Comparison of ENCODE assay signal across 1 cellular context in genomic region chr19:20999731-21000352, GRCh38.
TF ChIP-seq lines count a peak whose summit lies in the region.

No MANE protein-coding gene starts in this region.

TF ChIP-seq in HEK293, 187 proteins besides CTCF, POLR2A, EP300 and RAD21 (continued from another document):
- TF ChIP-seq IKZF3 (tag by site-specific recombination; IDR thresholded peaks at IDR 0.05) (no peak), ZNF148 (tag by site-specific recombination; IDR thresholded peaks at IDR 0.05; ENCODE audit: borderline replicate concordance) (no peak), ZNF776 (tag by site-specific recombination; IDR thresholded peaks at IDR 0.05; ENCODE audit: borderline replicate concordance) (no peak), ZNF184 (tag by site-specific recombination; IDR thresholded peaks at IDR 0.05) (no peak), ZNF248 (tag by site-specific recombination; IDR thresholded peaks at IDR 0.05) (no peak), ZNF747 (tag by site-specific recombination; IDR thresholded peaks at IDR 0.05) (no peak), ZIC2 (tag by site-specific recombination; IDR thresholded peaks at IDR 0.05) (peak; percentile 23; the same call in 1 of the 2 replicates), ZNF830 (tag by site-specific recombination; IDR thresholded peaks at IDR 0.05; ENCODE audit: low read depth) (no peak), ZNF521 (tag by site-specific recombination; IDR thresholded peaks at IDR 0.05) (no peak), ZNF335 (tag by site-specific recombination; conservative IDR thresholded peaks at IDR 0.05) (peak; percentile 75), ZNF571 (tag by site-specific recombination; IDR thresholded peaks at IDR 0.05) (no peak)
- TF ChIP-seq, protein P1, sequence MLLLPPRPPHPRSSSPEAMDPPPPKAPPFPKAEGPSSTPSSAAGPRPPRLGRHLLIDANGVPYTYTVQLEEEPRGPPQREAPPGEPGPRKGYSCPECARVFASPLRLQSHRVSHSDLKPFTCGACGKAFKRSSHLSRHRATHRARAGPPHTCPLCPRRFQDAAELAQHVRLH (tag by site-specific recombination; IDR thresholded peaks at IDR 0.05): no peak
